1 cellular context compared by ENCODE assay signal in genomic region chr16:83059237-83059636, GRCh38.
TF ChIP-seq lines count a peak whose summit lies in the region.

No MANE protein-coding gene starts in this region.

TF ChIP-seq in GM23338, 12 proteins besides CTCF, POLR2A, EP300 and RAD21 (continued from another document):
- TF ChIP-seq ZNF462 (CRISPR knock-in tag; IDR thresholded peaks at IDR 0.05), result no peak
